In the genomic region with DNA sequence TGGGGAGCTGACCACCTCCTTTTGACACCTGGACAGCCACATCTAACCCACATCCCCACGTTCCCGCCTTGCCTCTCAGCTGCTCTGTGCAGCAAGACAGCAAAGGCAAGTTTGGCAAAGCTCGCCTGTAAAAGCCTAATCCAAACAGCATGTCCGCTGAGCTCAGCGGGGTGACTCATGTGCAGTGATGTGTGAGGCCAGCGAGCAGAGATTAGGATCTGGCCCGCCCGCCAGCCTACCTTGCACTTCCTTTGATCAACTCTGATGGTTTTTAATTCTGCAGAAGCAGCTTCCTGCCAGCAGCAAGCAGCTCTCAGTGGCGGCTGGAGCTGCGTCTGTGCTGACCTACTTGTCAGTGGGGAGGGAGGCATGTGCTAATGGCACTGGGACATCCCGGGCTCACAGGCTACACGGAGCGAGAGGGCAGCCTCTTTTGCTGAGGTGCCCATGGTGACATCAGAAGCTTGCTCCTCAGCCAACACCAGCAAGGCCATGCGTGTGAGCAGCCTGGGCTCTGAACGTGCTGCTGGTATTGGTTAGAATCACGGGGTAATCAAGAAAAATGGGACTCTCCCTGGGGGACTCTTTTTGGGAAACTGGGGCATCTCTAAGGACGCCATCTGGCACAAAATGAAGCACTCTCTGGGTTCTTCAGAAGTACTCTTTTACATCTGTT, we compare ENCODE assay signal across 8 cellular contexts. TPM values are rescaled to one million over a fixed set of nuclear protein-coding genes. Genes with fewer than 3 reads are reported as not detected.
A peak's percentile ranks its signal among the peaks of the same experiment; 100 is the strongest.
DNase-seq lines count a peak whose midpoint lies in the region; ATAC-seq and TF ChIP-seq lines count a peak whose summit lies in the region.

No MANE protein-coding gene starts in this region.

- H3K36me3 Mint-ChIP-seq in endothelial cell (ENCODE audit: low read depth, unreplicated experiment) = no peaks in the 10 kb centered on the region

- H3K36me3 ChIP-seq in muscle layer of colon (ENCODE audit: insufficient read depth, low read length) = no peaks in the 10 kb centered on the region

- H3K4me3 ChIP-seq in muscle layer of colon (ENCODE audit: low read depth in 1 of 2, low read length in 2 of 2) = peak overlapping the region in 1 of 2 donors; percentile 43

- DNase-seq in NOMO-1 (lab: John Stamatoyannopoulos, UW; ENCODE audit: unreplicated experiment in 2 of 2) = peak; percentile 62 to 77
- peak; percentile 86 for DNase-seq in activated CD8-positive, alpha-beta memory T cell treated with anti-CD3 and anti-CD28 coated beads, Interleukin-2, amount 50 U/mL, for 4 hours
- DNase-seq in endothelial cell (ENCODE audit: low spot score) = peak; percentile 33
- peak; percentile 66 to 81 for DNase-seq in stimulated activated CD8-positive, alpha-beta memory T cell treated with anti-CD3 and anti-CD28 coated beads, Interleukin-4, amount 100 ng/mL, for 4 hours (ENCODE audit: low read depth in 2 of 2, low spot score in 1 of 2)

- ATAC-seq in GM19395 (IDR thresholded peaks at IDR 0.05; ENCODE audit: unreplicated experiment) = peak; percentile 82
- ATAC-seq in HG03520 (IDR thresholded peaks at IDR 0.05; ENCODE audit: unreplicated experiment) = peak; percentile 76

- H3K9me3 ChIP-seq in muscle layer of colon (ENCODE audit: low read length) = no peaks in the 10 kb centered on the region

- peaks cover 48% of the 10 kb centered on the region for H3K4me1 Mint-ChIP-seq in endothelial cell (ENCODE audit: unreplicated experiment)

- H3K27me3 Mint-ChIP-seq in endothelial cell (ENCODE audit: unreplicated experiment) = peaks cover 4% of the 10 kb centered on the region

- H3K4me3 Mint-ChIP-seq in endothelial cell (ENCODE audit: unreplicated experiment) = no peak overlapping the region

- H3K9me3 Mint-ChIP-seq in endothelial cell (ENCODE audit: unreplicated experiment) = no peaks in the 10 kb centered on the region

- H3K4me1 ChIP-seq in muscle layer of colon (ENCODE audit: insufficient read depth, low read length) = peaks cover 38% of the 10 kb centered on the region

- H3K27ac ChIP-seq in C4-2B = peak overlapping the region; percentile 76
- peak overlapping the region; percentile 71 for H3K27ac ChIP-seq in muscle layer of colon (ENCODE audit: low read depth, low read length)

- peak overlapping the region; percentile 10 for H3K9ac ChIP-seq in muscle layer of colon (ENCODE audit: low read length)

- H3K27me3 ChIP-seq in muscle layer of colon (ENCODE audit: control insufficient read depth in 1 of 2, insufficient read depth in 2 of 2, low read length in 2 of 2) = no peaks in the 10 kb centered on the region

- TF ChIP-seq CTCF in C4-2B (conservative IDR thresholded peaks at IDR 0.05) = no peak
- TF ChIP-seq CTCF in endothelial cell (IDR thresholded peaks at IDR 0.05; ENCODE audit: unreplicated experiment) = no peak

- H3K27ac Mint-ChIP-seq in endothelial cell (ENCODE audit: unreplicated experiment) = no peak overlapping the region

RNA-seq across cellular contexts. Expression of a gene that starts 36.0 kb away (rescaled TPM):
- 49.7 TPM for total RNA-seq in endothelial cell (ENCODE audit: unreplicated experiment)

Comparison
In these comparisons a context has a peak if more than half of its experiments do, and no peak if none do; other contexts are left out.
1. DNase-seq: peak in every context shown above with its lines; median percentile 86 in activated CD8-positive, alpha-beta memory T cell treated with anti-CD3 and anti-CD28 coated beads, Interleukin-2, amount 50 U/mL, for 4 hours; 74 in stimulated activated CD8-positive, alpha-beta memory T cell treated with anti-CD3 and anti-CD28 coated beads, Interleukin-4, amount 100 ng/mL, for 4 hours; 70 in NOMO-1; 33 in endothelial cell.